ENCODE assay signal across 20 cellular contexts in the genomic region with DNA sequence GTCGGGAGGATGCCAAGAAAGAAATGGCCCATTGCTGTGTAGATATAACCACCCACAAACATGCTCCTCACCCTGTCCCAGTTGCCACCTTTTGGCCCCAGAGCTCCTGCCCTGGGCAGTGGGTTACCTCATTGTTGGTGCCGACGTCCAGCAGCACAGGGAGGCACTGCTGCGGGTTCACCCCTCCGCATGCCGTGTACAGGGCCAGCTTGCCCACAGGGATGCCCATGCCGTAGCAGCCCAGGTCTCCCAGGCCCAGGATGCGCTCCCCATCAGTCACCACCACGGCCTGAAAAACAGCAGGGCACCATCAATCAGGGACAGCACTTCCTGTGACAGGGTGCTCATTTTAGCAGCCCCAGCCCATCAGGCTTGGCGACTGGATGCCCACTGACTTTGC.
DNase-seq lines count a peak whose midpoint lies in the region; ATAC-seq and TF ChIP-seq lines count a peak whose summit lies in the region.
"Had no signal": no experiment of that assay in that cellular context is flagged by ENCODE, and none has a peak within 500 bp of the region (broad histone marks: within the 10 kb centered on the region; RNA-seq: fewer than 3 reads in every experiment).

No MANE protein-coding gene starts in this region.

- H4K8ac ChIP-seq in trophoblast cell (ENCODE audit: low read depth, low read length), result peak overlapping the region; percentile 63

- H3K9ac ChIP-seq in trophoblast cell (ENCODE audit: low read length), result no peak overlapping the region
- H3K9ac ChIP-seq: BLaER1 treated with 17β-estradiol and CSF1 and Interleukin-3, amounts not matched to agents 10 nM and 100 nM had no signal

- no peaks in the 10 kb centered on the region for H3K36me3 ChIP-seq in trophoblast cell (ENCODE audit: control insufficient read depth in 1 of 2, insufficient read depth in 2 of 2, low read length in 2 of 2)
- H3K36me3 ChIP-seq: BLaER1 treated with 17β-estradiol and CSF1 and Interleukin-3, amounts not matched to agents 10 nM and 100 nM; Peyer's patch had no signal

- no peaks in the 10 kb centered on the region for H3K27me3 Mint-ChIP-seq in HFFc6 (ENCODE audit: insufficient read depth)
- no peaks in the 10 kb centered on the region for H3K27me3 Mint-ChIP-seq in glutamatergic neuron (ENCODE audit: unreplicated experiment)

- peak overlapping the region; percentile 45 for H2BK120ac ChIP-seq in trophoblast cell (ENCODE audit: insufficient read depth, low read length, poor library complexity)

- H3K36me3 Mint-ChIP-seq in HFFc6 (ENCODE audit: low read depth) (no peaks in the 10 kb centered on the region), glutamatergic neuron (ENCODE audit: unreplicated experiment) (no peaks in the 10 kb centered on the region)
- H3K36me3 Mint-ChIP-seq: CD8-positive, alpha-beta T cell had no signal

- TF ChIP-seq CTCF in HFFc6 (IDR thresholded peaks at IDR 0.05), result no peak
- no peak for TF ChIP-seq CTCF in RWPE1 (conservative IDR thresholded peaks at IDR 0.05; ENCODE audit: low read depth)
- no peak for TF ChIP-seq CTCF in glutamatergic neuron (IDR thresholded peaks at IDR 0.05; ENCODE audit: partially characterized antibody, unreplicated experiment)

- H3K4me1 Mint-ChIP-seq in HFFc6 (ENCODE audit: low read depth) (peaks cover 10% of the 10 kb centered on the region), glutamatergic neuron (ENCODE audit: low read depth, unreplicated experiment) (no peaks in the 10 kb centered on the region)

- H3K4me3 Mint-ChIP-seq in HFFc6, result no peak overlapping the region
- H3K4me3 Mint-ChIP-seq in glutamatergic neuron (ENCODE audit: unreplicated experiment), result no peak overlapping the region
- H3K4me3 Mint-ChIP-seq: CD8-positive, alpha-beta T cell had no signal

- POLR2A ChIA-PET in RWPE1 (lab: Yijun Ruan, JAX; ENCODE audit: low non-redundant PET), result no interaction called here

- H3K27me3 ChIP-seq in trophoblast cell (ENCODE audit: insufficient read depth, low read length), result no peaks in the 10 kb centered on the region
- H3K27me3 ChIP-seq: BLaER1 treated with 17β-estradiol and CSF1 and Interleukin-3, amounts not matched to agents 10 nM and 100 nM; Peyer's patch had no signal

- intact Hi-C loops in left colon (cut with DNase I, micrococcal nuclease), result no loop called here

- peak overlapping the region; percentile 71 for H3K27ac ChIP-seq in RWPE1
- H3K27ac ChIP-seq in trophoblast cell (ENCODE audit: low read depth, low read length), result peak overlapping the region; percentile 65
- H3K27ac ChIP-seq: BLaER1 treated with 17β-estradiol and CSF1 and Interleukin-3, amounts not matched to agents 10 nM and 100 nM; Peyer's patch; SK-N-MC had no signal

- H3K4ac ChIP-seq in trophoblast cell (ENCODE audit: low read depth, low read length), result peak overlapping the region; percentile 5

- peak overlapping the region; percentile 53 for H2AK5ac ChIP-seq in trophoblast cell (ENCODE audit: low read length)

- no CpG with 5 or more reads among the region's 10 CpGs for WGBS in trophoblast cell (ENCODE audit: extremely low coverage, insufficient coverage, insufficient read length)

- H3K9me3 ChIP-seq in trophoblast cell (ENCODE audit: insufficient read depth, low read depth, low read length), result no peaks in the 10 kb centered on the region
- H3K9me3 ChIP-seq: BLaER1 treated with 17β-estradiol and CSF1 and Interleukin-3, amounts not matched to agents 10 nM and 100 nM; Peyer's patch had no signal

- H3K27ac Mint-ChIP-seq in HFFc6, result peak overlapping the region; percentile 37; the same call in 1 of the 2 replicates
- H3K27ac Mint-ChIP-seq in glutamatergic neuron (ENCODE audit: unreplicated experiment), result no peak overlapping the region
- H3K27ac Mint-ChIP-seq: CD8-positive, alpha-beta T cell had no signal

- CTCF ChIA-PET in RWPE1 (lab: Yijun Ruan, JAX), result interaction anchor here (0.6 kb wide), 1 partner anchor 8 kb away, joined by 6 read pairs; no protein-coding TSS in a partner anchor

- no peaks in the 10 kb centered on the region for H3K9me3 Mint-ChIP-seq in HFFc6
- H3K9me3 Mint-ChIP-seq in glutamatergic neuron (ENCODE audit: unreplicated experiment), result no peaks in the 10 kb centered on the region
- H3K9me3 Mint-ChIP-seq: CD8-positive, alpha-beta T cell had no signal

- peak overlapping the region; percentile 47 for H3K14ac ChIP-seq in trophoblast cell (ENCODE audit: low read length)

- peaks cover 24% of the 10 kb centered on the region for H3K79me1 ChIP-seq in trophoblast cell (ENCODE audit: low read length)

- H2BK12ac ChIP-seq in trophoblast cell (ENCODE audit: low read length), result peak overlapping the region; percentile 61

- no peak for ATAC-seq in left colon
- ATAC-seq: CD8-positive, alpha-beta T cell had no signal

- peaks cover 2% of the 10 kb centered on the region for H3K79me2 ChIP-seq in trophoblast cell (ENCODE audit: control insufficient read depth, insufficient read depth, low read length, poor library complexity)

- H2AFZ ChIP-seq in trophoblast cell (ENCODE audit: insufficient read depth, low read length, poor library complexity), result peak overlapping the region; percentile 4

- no peak overlapping the region for H3K23ac ChIP-seq in trophoblast cell (ENCODE audit: low read length)

- no peak overlapping the region for H3K4me2 ChIP-seq in trophoblast cell (ENCODE audit: low read length)
- H3K4me2 ChIP-seq: BLaER1 treated with 17β-estradiol and CSF1 and Interleukin-3, amounts not matched to agents 10 nM and 100 nM had no signal

- H3K18ac ChIP-seq in trophoblast cell (ENCODE audit: low read length), result peak overlapping the region; percentile 20

- H4K12ac ChIP-seq in trophoblast cell (ENCODE audit: low read depth, low read length), result no peak overlapping the region

- no peak for DNase-seq in HFFc6
- DNase-seq in RWPE1 (ENCODE audit: low spot score), result no peak
- DNase-seq in glomerular visceral epithelial cell (ENCODE audit: extremely low spot score), result peak; percentile 32
- DNase-seq in trophoblast cell, result no peak
- DNase-seq in glutamatergic neuron, result no peak
- no peak for DNase-seq in left colon
- no peak for DNase-seq in SKM-1 (lab: John Stamatoyannopoulos, UW; ENCODE audit: unreplicated experiment)
- no peak for DNase-seq in activated CD4-positive, CD25-positive, alpha-beta regulatory T cell treated with anti-CD3 and anti-CD28 coated beads, Interleukin-2, amount 50 U/mL, for 72 hours
- DNase-seq: CD8-positive, alpha-beta T cell; DMS53; H7; NCI-H1105; NCI-H2081; NCI-H2171 treated with DMSO at 0.1 percent for 48 hours; NCI-H446 treated with DMSO at 0.1 percent for 48 hours; NCI-H69; Peyer's patch; SHP77 had no signal

- peaks cover 9 to 20% of the 10 kb centered on the region in 2 experiments for H3K4me1 ChIP-seq in trophoblast cell (ENCODE audit: control insufficient read depth in 1 of 2, insufficient read depth in 2 of 2, low read length in 2 of 2)

- H2BK5ac ChIP-seq in trophoblast cell (ENCODE audit: low read depth, low read length, poor library complexity), result peak overlapping the region; percentile 15

- H4K91ac ChIP-seq in trophoblast cell (ENCODE audit: low read depth, low read length), result peak overlapping the region; percentile 78

- H3K4me3 ChIP-seq in trophoblast cell (ENCODE audit: low read depth, low read length), result no peak overlapping the region
- H3K4me3 ChIP-seq: BLaER1 treated with 17β-estradiol and CSF1 and Interleukin-3, amounts not matched to agents 10 nM and 100 nM; Peyer's patch; SK-N-MC had no signal
